In genomic region chr1:24387636-24388035, GRCh38 we compare ENCODE assay signal across 24 cellular contexts.
"Had no signal": no experiment of that assay in that cellular context is flagged by ENCODE, and none has a peak within 500 bp of the region (broad histone marks: within the 10 kb centered on the region; RNA-seq: fewer than 3 reads in every experiment).

No MANE protein-coding gene starts in this region.

- H3K4me3 ChIP-seq: cardiac muscle cell had no signal

- DNase-seq: activated B cell treated with CpG ODN at 0.5 μM for 24 hours; activated CD4-positive, alpha-beta memory T cell treated with anti-CD3 and anti-CD28 coated beads, Interleukin-2, amount 10 ng/mL, durations not matched to agents 7 days and 5 days; activated CD4-positive, alpha-beta T cell treated with anti-CD3 and anti-CD28 coated beads for 1 hour; activated CD4-positive, alpha-beta T cell treated with anti-CD3 and anti-CD28 coated beads, Interleukin-2, amount 50 U/mL, for 1 hour; activated gamma-delta T cell; activated naive CD4-positive, alpha-beta T cell treated with anti-CD3 and anti-CD28 coated beads for 36 hours; activated T-cell treated with anti-CD3 and anti-CD28 coated beads, Interleukin-2, amount 50 U/mL, for 4 hours; amygdala; IMR-90; KBM-7; NCI-H1092 treated with DMSO at 0.1 percent for 48 hours; NCI-H1436; NCI-H1694 treated with DMSO at 0.1 percent for 48 hours; NCI-H2029 treated with DMSO at 0.1 percent for 48 hours; NCI-H345; NCI-H510A; NCI-H69; SIG-M5; T-helper 17 cell; T-helper 9 cell had no signal

- H3K27ac Mint-ChIP-seq: activated B cell treated with CpG ODN at 0.5 μM for 24 hours; activated CD4-positive, alpha-beta memory T cell treated with anti-CD3 and anti-CD28 coated beads, Interleukin-2, amount 10 ng/mL, durations not matched to agents 7 days and 5 days; activated naive CD4-positive, alpha-beta T cell treated with anti-CD3 and anti-CD28 coated beads for 36 hours; activated naive CD8-positive, alpha-beta T cell; brain had no signal

- ATAC-seq: activated T-cell treated with anti-CD3 and anti-CD28 coated beads, Interleukin-2, amount 50 U/mL, for 4 hours; T-helper 17 cell had no signal

- H3K9me3 Mint-ChIP-seq: activated B cell treated with CpG ODN at 0.5 μM for 24 hours; activated CD4-positive, alpha-beta memory T cell treated with anti-CD3 and anti-CD28 coated beads, Interleukin-2, amount 10 ng/mL, durations not matched to agents 7 days and 5 days; activated naive CD4-positive, alpha-beta T cell treated with anti-CD3 and anti-CD28 coated beads for 36 hours; activated T-cell treated with anti-CD3 and anti-CD28 coated beads, Interleukin-2, amount 50 U/mL, for 4 hours; brain had no signal

- H3K36me3 ChIP-seq: cardiac muscle cell had no signal

- H3K27ac ChIP-seq: cardiac muscle cell had no signal

- H3K27me3 ChIP-seq: cardiac muscle cell had no signal

- H3K4me3 Mint-ChIP-seq: activated B cell treated with CpG ODN at 0.5 μM for 24 hours; activated CD4-positive, alpha-beta memory T cell treated with anti-CD3 and anti-CD28 coated beads, Interleukin-2, amount 10 ng/mL, durations not matched to agents 7 days and 5 days; activated naive CD4-positive, alpha-beta T cell treated with anti-CD3 and anti-CD28 coated beads for 36 hours; activated naive CD8-positive, alpha-beta T cell; activated T-cell treated with anti-CD3 and anti-CD28 coated beads, Interleukin-2, amount 50 U/mL, for 4 hours; brain; T-helper 17 cell had no signal

- H3K27me3 Mint-ChIP-seq: activated B cell treated with CpG ODN at 0.5 μM for 24 hours; activated CD4-positive, alpha-beta memory T cell treated with anti-CD3 and anti-CD28 coated beads, Interleukin-2, amount 10 ng/mL, durations not matched to agents 7 days and 5 days; activated naive CD8-positive, alpha-beta T cell; T-helper 17 cell had no signal

- FAIRE-seq: astrocyte had no signal
